ENCODE assay signal across 18 cellular contexts in the genomic region with DNA sequence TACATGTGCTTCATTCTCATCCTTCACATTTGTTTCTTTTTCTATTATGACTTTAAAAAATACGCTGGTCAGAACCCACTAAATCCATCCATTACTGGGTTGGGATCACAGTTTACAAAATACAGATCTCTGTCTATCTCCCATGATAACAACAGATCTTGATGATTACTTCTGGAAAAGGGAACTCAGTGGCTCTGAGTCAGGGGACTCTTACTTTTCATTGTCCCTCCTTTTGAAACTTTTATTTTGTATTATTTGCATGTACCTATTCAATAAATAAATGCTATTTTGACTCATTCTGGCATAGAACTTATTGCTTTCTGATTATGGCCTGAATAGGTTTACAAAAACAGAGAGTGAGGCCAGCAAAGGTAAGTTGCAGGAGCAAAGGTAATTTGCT.
"Had no signal": no experiment of that assay in that cellular context is flagged by ENCODE, and none has a peak within 500 bp of the region (broad histone marks: within the 10 kb centered on the region; RNA-seq: fewer than 3 reads in every experiment).

No MANE protein-coding gene starts in this region.

- H3K9me3 Mint-ChIP-seq: stimulated activated memory B cell treated with anti-CD40 and anti-IgM and Interleukin-4, amounts not matched to agents 10 μg/mL and 1 μg/mL and 100 μg/mL, for 72 hours had no signal

- H3K27ac Mint-ChIP-seq: memory B cell; nephron; neural progenitor cell; progenitor cell of endocrine pancreas; stimulated activated memory B cell treated with anti-CD40 and anti-IgM and Interleukin-4, amounts not matched to agents 10 μg/mL and 1 μg/mL and 100 μg/mL, for 72 hours had no signal

- H3K4me1 Mint-ChIP-seq: memory B cell; nephron; neural progenitor cell; stimulated activated memory B cell treated with anti-CD40 and anti-IgM and Interleukin-4, amounts not matched to agents 10 μg/mL and 1 μg/mL and 100 μg/mL, for 72 hours had no signal

- DNase-seq: dermis blood vessel endothelial cell; hypothalamus; right lobe of liver; small intestine; stimulated activated CD4-positive, alpha-beta T cell treated with anti-CD3 and anti-CD28 coated beads, Interleukin-1b, Interleukin-23, amount 100 ng/mL, for 48 hours; stimulated activated CD4-positive, alpha-beta T cell treated with anti-CD3 and anti-CD28 coated beads, Interleukin-4, amount 100 ng/mL, for 24 hours; stimulated activated naive CD8-positive, alpha-beta T cell treated with anti-CD3 and anti-CD28 coated beads, Interleukin-15, amount 100 ng/mL, for 72 hours; testis; tibial artery; upper lobe of left lung had no signal

- H3K9me3 ChIP-seq: right lobe of liver, testis, tibial artery, upper lobe of left lung had no signal

- H3K36me3 ChIP-seq: neural progenitor cell, right lobe of liver, tibial artery, upper lobe of left lung had no signal

- H3K4me1 ChIP-seq: neural progenitor cell, parathyroid adenoma, right lobe of liver, testis, tibial artery, upper lobe of left lung had no signal

- H3K36me3 Mint-ChIP-seq: neural progenitor cell; stimulated activated memory B cell treated with anti-CD40 and anti-IgM and Interleukin-4, amounts not matched to agents 10 μg/mL and 1 μg/mL and 100 μg/mL, for 72 hours had no signal

- H3K27me3 Mint-ChIP-seq: stimulated activated memory B cell treated with anti-CD40 and anti-IgM and Interleukin-4, amounts not matched to agents 10 μg/mL and 1 μg/mL and 100 μg/mL, for 72 hours; stimulated activated naive CD8-positive, alpha-beta T cell treated with anti-CD3 and anti-CD28 coated beads, Interleukin-15, amount 100 ng/mL, for 72 hours had no signal

- H3K4me3 Mint-ChIP-seq: memory B cell; nephron; neural progenitor cell; stimulated activated memory B cell treated with anti-CD40 and anti-IgM and Interleukin-4, amounts not matched to agents 10 μg/mL and 1 μg/mL and 100 μg/mL, for 72 hours had no signal

- H3K4me3 ChIP-seq: coronary artery, lung, neural progenitor cell, right lobe of liver, testis, tibial artery, upper lobe of left lung had no signal

- ATAC-seq: stimulated activated memory B cell treated with anti-CD40 and anti-IgM and Interleukin-4, amounts not matched to agents 10 μg/mL and 1 μg/mL and 100 μg/mL, for 72 hours; stimulated activated naive CD8-positive, alpha-beta T cell treated with anti-CD3 and anti-CD28 coated beads, Interleukin-15, amount 100 ng/mL, for 72 hours had no signal

- H3K27ac ChIP-seq: coronary artery, neural progenitor cell, parathyroid adenoma, right lobe of liver, testis, tibial artery, upper lobe of left lung had no signal

- H3K27me3 ChIP-seq: neural progenitor cell, right lobe of liver, testis, upper lobe of left lung had no signal
